ENCODE assay signal across 1 cellular context in the genomic region with DNA sequence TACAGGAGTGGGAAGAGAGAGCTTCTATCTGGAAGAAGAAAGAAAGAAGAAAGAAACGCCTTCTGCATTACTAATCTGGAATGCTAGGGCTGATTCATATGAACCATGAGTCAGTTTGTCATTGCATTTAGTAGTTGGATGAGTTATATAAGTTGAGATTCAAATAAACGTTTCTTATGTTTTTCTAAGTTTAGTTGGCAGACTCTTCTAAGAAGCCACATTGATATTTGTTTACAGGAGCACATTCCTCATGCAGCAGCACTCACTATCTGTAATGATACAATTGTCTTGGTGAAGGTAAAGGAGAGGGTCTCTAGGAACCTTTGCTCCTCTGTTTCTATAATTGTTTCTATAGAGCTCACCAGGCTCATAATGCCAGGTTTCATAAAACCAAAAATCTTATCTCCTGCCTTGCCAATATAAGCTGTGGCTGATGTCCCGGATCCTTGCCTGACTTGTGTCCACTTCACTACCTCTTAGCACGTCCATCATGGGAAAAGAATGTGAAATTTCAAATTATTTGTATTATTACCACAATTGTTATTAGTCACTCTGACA.
A peak's percentile ranks its signal among the peaks of the same experiment; 100 is the strongest.
TF ChIP-seq lines count a peak whose summit lies in the region.

No MANE protein-coding gene starts in this region.

TF ChIP-seq in HCT116, 20 proteins besides CTCF, POLR2A, EP300 and RAD21 (continued from another document):
- TF ChIP-seq JUND (IDR thresholded peaks at IDR 0.05) (peak; percentile 96), EZH2 (IDR thresholded peaks at IDR 0.05) (no peak), CEBPB (IDR thresholded peaks at IDR 0.05; ENCODE audit: low read depth) (0 out of 2 replicates have a peak, but pooled peaks have one; percentile 36), TCF7L2 (IDR thresholded peaks at IDR 0.05; ENCODE audit: borderline replicate concordance, extremely low read depth, insufficient read depth, insufficient read length) (no peak), CBX3 (IDR thresholded peaks at IDR 0.05; ENCODE audit: low read depth) (0 out of 2 replicates have a peak, but pooled peaks have one; percentile 21), SRF (IDR thresholded peaks at IDR 0.05; ENCODE audit: low read depth) (peak; percentile 87), EGR1 (IDR thresholded peaks at IDR 0.05; ENCODE audit: low read depth) (peak; percentile 16; the same call in 1 of the 2 replicates), YY1 (IDR thresholded peaks at IDR 0.05; ENCODE audit: extremely low read depth, insufficient replicate concordance, low read depth, low read length) (no peak), SIN3A (IDR thresholded peaks at IDR 0.05; ENCODE audit: low read depth) (peak; percentile 51; the same call in 1 of the 2 replicates), ELF1 (IDR thresholded peaks at IDR 0.05; ENCODE audit: borderline replicate concordance, low read depth) (no peak; the same call in 1 of the 2 replicates)
- TF ChIP-seq, protein P1, sequence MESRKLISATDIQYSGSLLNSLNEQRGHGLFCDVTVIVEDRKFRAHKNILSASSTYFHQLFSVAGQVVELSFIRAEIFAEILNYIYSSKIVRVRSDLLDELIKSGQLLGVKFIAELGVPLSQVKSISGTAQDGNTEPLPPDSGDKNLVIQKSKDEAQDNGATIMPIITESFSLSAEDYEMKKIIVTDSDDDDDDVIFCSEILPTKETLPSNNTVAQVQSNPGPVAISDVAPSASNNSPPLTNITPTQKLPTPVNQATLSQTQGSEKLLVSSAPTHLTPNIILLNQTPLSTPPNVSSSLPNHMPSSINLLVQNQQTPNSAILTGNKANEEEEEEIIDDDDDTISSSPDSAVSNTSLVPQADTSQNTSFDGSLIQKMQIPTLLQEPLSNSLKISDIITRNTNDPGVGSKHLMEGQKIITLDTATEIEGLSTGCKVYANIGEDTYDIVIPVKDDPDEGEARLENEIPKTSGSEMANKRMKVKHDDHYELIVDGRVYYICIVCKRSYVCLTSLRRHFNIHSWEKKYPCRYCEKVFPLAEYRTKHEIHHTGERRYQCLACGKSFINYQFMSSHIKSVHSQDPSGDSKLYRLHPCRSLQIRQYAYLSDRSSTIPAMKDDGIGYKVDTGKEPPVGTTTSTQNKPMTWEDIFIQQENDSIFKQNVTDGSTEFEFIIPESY (IDR thresholded peaks at IDR 0.05; ENCODE audit: extremely low read depth, insufficient replicate concordance, low read length) = no peak
- TF ChIP-seq, protein P2, sequence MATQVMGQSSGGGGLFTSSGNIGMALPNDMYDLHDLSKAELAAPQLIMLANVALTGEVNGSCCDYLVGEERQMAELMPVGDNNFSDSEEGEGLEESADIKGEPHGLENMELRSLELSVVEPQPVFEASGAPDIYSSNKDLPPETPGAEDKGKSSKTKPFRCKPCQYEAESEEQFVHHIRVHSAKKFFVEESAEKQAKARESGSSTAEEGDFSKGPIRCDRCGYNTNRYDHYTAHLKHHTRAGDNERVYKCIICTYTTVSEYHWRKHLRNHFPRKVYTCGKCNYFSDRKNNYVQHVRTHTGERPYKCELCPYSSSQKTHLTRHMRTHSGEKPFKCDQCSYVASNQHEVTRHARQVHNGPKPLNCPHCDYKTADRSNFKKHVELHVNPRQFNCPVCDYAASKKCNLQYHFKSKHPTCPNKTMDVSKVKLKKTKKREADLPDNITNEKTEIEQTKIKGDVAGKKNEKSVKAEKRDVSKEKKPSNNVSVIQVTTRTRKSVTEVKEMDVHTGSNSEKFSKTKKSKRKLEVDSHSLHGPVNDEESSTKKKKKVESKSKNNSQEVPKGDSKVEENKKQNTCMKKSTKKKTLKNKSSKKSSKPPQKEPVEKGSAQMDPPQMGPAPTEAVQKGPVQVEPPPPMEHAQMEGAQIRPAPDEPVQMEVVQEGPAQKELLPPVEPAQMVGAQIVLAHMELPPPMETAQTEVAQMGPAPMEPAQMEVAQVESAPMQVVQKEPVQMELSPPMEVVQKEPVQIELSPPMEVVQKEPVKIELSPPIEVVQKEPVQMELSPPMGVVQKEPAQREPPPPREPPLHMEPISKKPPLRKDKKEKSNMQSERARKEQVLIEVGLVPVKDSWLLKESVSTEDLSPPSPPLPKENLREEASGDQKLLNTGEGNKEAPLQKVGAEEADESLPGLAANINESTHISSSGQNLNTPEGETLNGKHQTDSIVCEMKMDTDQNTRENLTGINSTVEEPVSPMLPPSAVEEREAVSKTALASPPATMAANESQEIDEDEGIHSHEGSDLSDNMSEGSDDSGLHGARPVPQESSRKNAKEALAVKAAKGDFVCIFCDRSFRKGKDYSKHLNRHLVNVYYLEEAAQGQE (IDR thresholded peaks at IDR 0.05; ENCODE audit: low read depth) = no peak
TF ChIP-seq in HCT116: peak in this region for 11.
